14 cellular contexts compared by ENCODE assay signal in the genomic region with DNA sequence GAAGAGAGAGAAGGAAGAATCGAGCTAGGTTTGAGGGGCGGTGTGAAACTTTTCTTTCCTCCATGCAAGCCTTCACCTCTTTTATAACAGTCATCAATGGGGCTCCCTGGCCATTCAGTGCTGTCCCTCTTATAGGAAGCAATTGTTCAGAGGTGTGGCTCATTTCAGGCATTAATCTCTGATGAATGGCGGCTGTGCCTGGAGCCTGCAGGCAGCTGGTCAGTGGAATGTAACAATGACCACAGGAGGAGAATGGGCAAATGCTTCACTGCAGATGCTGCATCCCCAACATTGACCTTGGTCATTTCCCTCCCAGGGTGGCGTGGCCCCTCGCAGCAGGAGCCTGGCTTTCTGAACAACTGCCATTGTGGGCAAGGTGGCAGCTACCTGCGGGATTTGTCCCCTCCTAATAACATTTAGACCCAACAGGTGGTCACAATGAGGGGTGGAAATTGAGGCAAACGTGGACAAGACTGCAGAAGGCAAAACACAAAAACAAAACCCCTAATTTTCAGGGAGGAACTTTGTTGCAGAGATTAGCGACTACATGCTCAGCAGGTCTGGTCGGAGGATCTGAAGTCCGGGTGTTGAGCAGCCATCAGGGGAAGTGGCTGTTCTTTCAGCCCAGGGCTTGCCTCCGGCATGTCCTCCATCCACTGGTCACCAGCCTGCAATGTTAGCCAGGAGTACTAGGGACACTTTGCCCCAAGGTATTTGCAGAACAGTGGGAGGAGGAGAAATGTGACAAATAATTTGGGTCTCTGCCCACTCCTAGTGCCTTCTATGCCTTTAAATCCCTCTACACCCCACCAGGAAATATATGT.
DNase-seq lines count a peak whose midpoint lies in the region; ATAC-seq and TF ChIP-seq lines count a peak whose summit lies in the region.
"Had no signal": no experiment of that assay in that cellular context is flagged by ENCODE, and none has a peak within 500 bp of the region (broad histone marks: within the 10 kb centered on the region; RNA-seq: fewer than 3 reads in every experiment).

No MANE protein-coding gene starts in this region.

- peak overlapping the region; percentile 19 for H3K4me2 ChIP-seq in neuronal stem cell (ENCODE audit: insufficient read depth, low read length, poor library complexity, severe bottlenecking)
- H3K4me2 ChIP-seq: BLaER1 treated with 17β-estradiol and CSF1 and Interleukin-3, amounts not matched to agents 10 nM and 100 nM had no signal

- H2BK5ac ChIP-seq in neuronal stem cell (ENCODE audit: low read length) = no peak overlapping the region

- no peaks in the 10 kb centered on the region for H3K36me3 ChIP-seq in HEK293 (ENCODE audit: control insufficient read depth in 2 of 2, insufficient read depth in 1 of 2, low read length in 2 of 2)
- H3K36me3 ChIP-seq in esophagus muscularis mucosa = no peaks in the 10 kb centered on the region
- H3K36me3 ChIP-seq in neuronal stem cell (replicated peaks in 1 of 2; ENCODE audit: control insufficient read depth in 2 of 2, insufficient read depth in 2 of 2, low read length in 2 of 2) = no peaks in the 10 kb centered on the region
- H3K36me3 ChIP-seq: BLaER1 treated with 17β-estradiol and CSF1 and Interleukin-3, amounts not matched to agents 10 nM and 100 nM had no signal

- 85% methylated on average over 11 of the region's 11 CpGs for WGBS in esophagus muscularis mucosa
- no CpG with 5 or more reads among the region's 11 CpGs for WGBS in neuronal stem cell (ENCODE audit: extremely low coverage in 2 of 2, insufficient read length in 2 of 2, insufficient replicate concordance in 1 of 2), 2 donors

- H3K4me1 ChIP-seq in HEK293 (ENCODE audit: control insufficient read depth, insufficient read depth, low read length) (no peaks in the 10 kb centered on the region), esophagus muscularis mucosa (no peaks in the 10 kb centered on the region), neuronal stem cell (ENCODE audit: control insufficient read depth in 2 of 2, insufficient read depth in 1 of 2, low read depth in 1 of 2, low read length in 2 of 2) (peaks cover 7 to 12% of the 10 kb centered on the region in 2 donors)
- H3K4me1 ChIP-seq: BLaER1 treated with 17β-estradiol and CSF1 and Interleukin-3, amounts not matched to agents 10 nM and 100 nM had no signal

- H2AK5ac ChIP-seq in neuronal stem cell (ENCODE audit: low read depth, low read length) = no peak overlapping the region

- H3K27ac ChIP-seq in HEK293 (ENCODE audit: extremely low read depth, low read depth, low read length) (no peak overlapping the region), esophagus muscularis mucosa (replicated peaks in 1 of 4) (no peak overlapping the region), neuronal stem cell (replicated peaks; ENCODE audit: low read length) (no peak overlapping the region)
- H3K27ac ChIP-seq: BLaER1 treated with 17β-estradiol and CSF1 and Interleukin-3, amounts not matched to agents 10 nM and 100 nM had no signal

- H2AFZ ChIP-seq in neuronal stem cell (ENCODE audit: low read length) = no peak overlapping the region

- POLR2A ChIA-PET in HEK293 (lab: Yijun Ruan, JAX) = no interaction called here

- no peak for TF ChIP-seq POLR2A in esophagus muscularis mucosa (IDR thresholded peaks at IDR 0.05; ENCODE audit: low read depth)

- H4K91ac ChIP-seq in neuronal stem cell (ENCODE audit: low read depth, low read length, poor library complexity) = no peak overlapping the region

- H2BK15ac ChIP-seq in neuronal stem cell (ENCODE audit: low read length) = no peak overlapping the region

- H3K27me3 ChIP-seq in esophagus muscularis mucosa = peaks cover 0 to 12% (median 0%) of the 10 kb centered on the region in 4 donors
- peaks cover 0 to 12% (median 0%) of the 10 kb centered on the region in 3 experiments for H3K27me3 ChIP-seq in neuronal stem cell (ENCODE audit: control insufficient read depth in 3 of 3, insufficient read depth in 3 of 3, low read depth in 1 of 3, low read length in 3 of 3)
- H3K27me3 ChIP-seq: BLaER1 treated with 17β-estradiol and CSF1 and Interleukin-3, amounts not matched to agents 10 nM and 100 nM had no signal

- H3K4me3 ChIP-seq in HEK293 (ENCODE audit: low read depth, low read length) = no peak overlapping the region
- no peak overlapping the region for H3K4me3 ChIP-seq in esophagus muscularis mucosa
- H3K4me3 ChIP-seq in neuronal stem cell (ENCODE audit: low read length in 2 of 2) = no peak overlapping the region
- H3K4me3 ChIP-seq: BLaER1 treated with 17β-estradiol and CSF1 and Interleukin-3, amounts not matched to agents 10 nM and 100 nM had no signal

- TF ChIP-seq EP300 in esophagus muscularis mucosa (IDR thresholded peaks at IDR 0.05) = no peak

- CTCF ChIA-PET in HEK293 (lab: Yijun Ruan, JAX) = no interaction called here

- peak overlapping the region; percentile 20 for H3K18ac ChIP-seq in neuronal stem cell (ENCODE audit: low read length)

- peaks cover 2% of the 10 kb centered on the region for H3K79me1 ChIP-seq in neuronal stem cell (ENCODE audit: low read depth, low read length)

- H3K4ac ChIP-seq in neuronal stem cell (ENCODE audit: low read length) = no peak overlapping the region

- no peak overlapping the region for H4K8ac ChIP-seq in neuronal stem cell (ENCODE audit: low read depth, low read length)

- no peak overlapping the region for H2BK12ac ChIP-seq in neuronal stem cell (ENCODE audit: low read length)

- no peak overlapping the region for H3K23ac ChIP-seq in neuronal stem cell (ENCODE audit: low read depth, low read length, poor library complexity)

- no peak for TF ChIP-seq CTCF in HEK293 (tag by site-specific recombination; IDR thresholded peaks at IDR 0.05)
- TF ChIP-seq CTCF in esophagus muscularis mucosa (IDR thresholded peaks at IDR 0.05) = no peak

- no peak for ATAC-seq in activated CD4-positive, CD25-positive, alpha-beta regulatory T cell treated with anti-CD3 and anti-CD28 coated beads, Interleukin-2, amount 50 U/mL, for 24 hours

- H3K9me3 ChIP-seq in HEK293 (ENCODE audit: control insufficient read depth, insufficient read depth, low read depth, low read length) (no peaks in the 10 kb centered on the region), esophagus muscularis mucosa (no peaks in the 10 kb centered on the region), neuronal stem cell (replicated peaks in 1 of 2; ENCODE audit: control insufficient read depth in 2 of 2, insufficient read depth in 1 of 2, low read depth in 1 of 2, low read length in 2 of 2) (peaks cover 0 to 2% of the 10 kb centered on the region in 2 donors)

- no peak overlapping the region for H3K9ac ChIP-seq in neuronal stem cell (ENCODE audit: low read depth, low read length, poor library complexity)
- H3K9ac ChIP-seq: BLaER1 treated with 17β-estradiol and CSF1 and Interleukin-3, amounts not matched to agents 10 nM and 100 nM had no signal

- DNase-seq in NCI-H146 treated with DMSO at 0.1 percent for 48 hours (lab: John Stamatoyannopoulos, UW; ENCODE audit: unreplicated experiment) = peak; percentile 27
- DNase-seq in esophagus muscularis mucosa (ENCODE audit: extremely low spot score) = peak; percentile 42
- peak; percentile 40 for DNase-seq in neuronal stem cell (ENCODE audit: low spot score)
- no peak for DNase-seq in stimulated activated CD4-positive, alpha-beta T cell treated with anti-CD3 and anti-CD28 coated beads, Interleukin-12 subunit alpha, Interleukin-12 subunit beta, amount 100 ng/mL, for 4 hours
- no peak for DNase-seq in activated CD8-positive, alpha-beta memory T cell treated with anti-CD3 and anti-CD28 coated beads for 24 hours
- DNase-seq in occipital lobe (lab: John Stamatoyannopoulos, UW) = no peak
- DNase-seq: ACHN; CD4-positive, CD25-positive, alpha-beta regulatory T cell; DMS53; GF-D8; H7 had no signal

- intact Hi-C loops in esophagus muscularis mucosa (cut with DNase I) = no loop called here

- H2BK120ac ChIP-seq in neuronal stem cell (ENCODE audit: low read depth, low read length) = no peak overlapping the region

- H3K14ac ChIP-seq in neuronal stem cell (ENCODE audit: low read length) = no peak overlapping the region

TF ChIP-seq in HEK293, 187 proteins besides CTCF, POLR2A, EP300 and RAD21:
- TF ChIP-seq ZNF548 (tag by site-specific recombination; IDR thresholded peaks at IDR 0.05) (no peak), ZNF560 (tag by site-specific recombination; IDR thresholded peaks at IDR 0.05; ENCODE audit: borderline replicate concordance) (no peak), GLI4 (tag by site-specific recombination; IDR thresholded peaks at IDR 0.05) (no peak), SCRT2 (tag by site-specific recombination; IDR thresholded peaks at IDR 0.05) (peak; percentile 62)
TF ChIP-seq in HEK293: peak in this region for 1.

Comparison
In these comparisons a context has a peak if more than half of its experiments do, and no peak if none do; other contexts are left out.
1. DNase-seq: peak in NCI-H146 treated with DMSO at 0.1 percent for 48 hours (single experiment), esophagus muscularis mucosa (single experiment) and neuronal stem cell (single experiment); none in stimulated activated CD4-positive, alpha-beta T cell treated with anti-CD3 and anti-CD28 coated beads, Interleukin-12 subunit alpha, Interleukin-12 subunit beta, amount 100 ng/mL, for 4 hours (single experiment), activated CD8-positive, alpha-beta memory T cell treated with anti-CD3 and anti-CD28 coated beads for 24 hours (single experiment) and occipital lobe (single experiment).